Comparison of ENCODE assay signal across 8 cellular contexts in genomic region chr15:90870354-90871096, GRCh38. TPM values are rescaled to one million over a fixed set of nuclear protein-coding genes. Genes with fewer than 3 reads are reported as not detected.
A peak's percentile ranks its signal among the peaks of the same experiment; 100 is the strongest.
DNase-seq lines count a peak whose midpoint lies in the region; ATAC-seq and TF ChIP-seq lines count a peak whose summit lies in the region.

No MANE protein-coding gene starts in this region.

- DNase-seq in SJCRH30 (peak in 1 of 2 experiments; percentile 41), endodermal cell (peak; percentile 69), AML-193 (lab: John Stamatoyannopoulos, UW) (no peak), GM10248 (ENCODE audit: extremely low spot score) (no peak)

- H3K27ac Mint-ChIP-seq in endodermal cell (peak overlapping the region; percentile 69), nephron (peak overlapping the region; percentile 84 to 96 (median 96))

- H3K4me3 Mint-ChIP-seq in endodermal cell (peak overlapping the region; percentile 67), nephron (peak overlapping the region; percentile 84 to 93 (median 91))

- peak overlapping the region; percentile 72 for H3K4me3 ChIP-seq in SJCRH30
- peak overlapping the region; percentile 79 for H3K4me3 ChIP-seq in endodermal cell (ENCODE audit: low read length)

- H3K27me3 Mint-ChIP-seq in endodermal cell (ENCODE audit: insufficient read depth) (no peaks in the 10 kb centered on the region), nephron (ENCODE audit: low read depth) (peaks cover 14% of the 10 kb centered on the region)

- H3K9me3 ChIP-seq in SJCRH30 (replicated peaks) (no peaks in the 10 kb centered on the region), endodermal cell (ENCODE audit: control insufficient read depth, low read length) (no peaks in the 10 kb centered on the region)

- CTCF ChIA-PET in GM10248 (lab: Yijun Ruan, JAX) = interaction anchor here (0.8 to 2.8 kb wide), 4 partner anchors 12 to 63 kb away, joined by 3 to 14 read pairs (median 4); partner anchors contain the start of gene FES

- 53 to 56% methylated on average over 10 to 16 of the region's 16 CpGs for WGBS in endodermal cell (ENCODE audit: insufficient coverage in 1 of 2, insufficient read length in 1 of 2), 2 experiments

- H3K9ac ChIP-seq in endodermal cell (ENCODE audit: extremely low read depth, low read length, poor library complexity, severe bottlenecking) = peak overlapping the region; percentile 55

- no peak for TF ChIP-seq CTCF in endodermal cell (conservative IDR thresholded peaks at IDR 0.05)
- TF ChIP-seq CTCF in nephron (IDR thresholded peaks at IDR 0.05; ENCODE audit: unreplicated experiment in 3 of 3) = no peak
- no peak for TF ChIP-seq CTCF in GM10248 (IDR thresholded peaks at IDR 0.05; ENCODE audit: control extremely low read depth, extremely low read depth, low read depth, missing control alignments)

- H3K27ac ChIP-seq in SJCRH30 (peak overlapping the region; percentile 45), endodermal cell (ENCODE audit: low read depth, low read length) (no peak overlapping the region)

- peak; percentile 5 for ATAC-seq in GM19351 (IDR thresholded peaks at IDR 0.05; ENCODE audit: unreplicated experiment)
- no peak for ATAC-seq in HG02623 (IDR thresholded peaks at IDR 0.05; ENCODE audit: unreplicated experiment)
- ATAC-seq in HG02973 (IDR thresholded peaks at IDR 0.05; ENCODE audit: unreplicated experiment) = no peak

- H3K36me3 Mint-ChIP-seq in endodermal cell (ENCODE audit: low read depth) (no peaks in the 10 kb centered on the region), nephron (ENCODE audit: low read depth) (no peaks in the 10 kb centered on the region)

- H3K27me3 ChIP-seq in SJCRH30 (no peaks in the 10 kb centered on the region), endodermal cell (ENCODE audit: control insufficient read depth, insufficient read depth, low read length, poor library complexity, severe bottlenecking) (no peaks in the 10 kb centered on the region)

- H3K4me1 Mint-ChIP-seq in endodermal cell (peaks cover 73% of the 10 kb centered on the region), nephron (peaks cover 47% of the 10 kb centered on the region)

- POLR2A ChIA-PET in GM10248 (lab: Yijun Ruan, JAX) = no interaction called here

- H3K36me3 ChIP-seq in SJCRH30 (no peaks in the 10 kb centered on the region), endodermal cell (ENCODE audit: control insufficient read depth, insufficient read depth, low read length) (no peaks in the 10 kb centered on the region)

- H3K4me1 ChIP-seq in SJCRH30 (peaks cover 44% of the 10 kb centered on the region), endodermal cell (ENCODE audit: control insufficient read depth, insufficient read depth, low read length) (peaks cover 47% of the 10 kb centered on the region)

- H3K9me3 Mint-ChIP-seq in endodermal cell (no peaks in the 10 kb centered on the region), nephron (no peaks in the 10 kb centered on the region)

RNA-seq across cellular contexts. Expression of gene FURIN, which starts 2.1 kb away (rescaled TPM):
- 12.0 and 12.6 TPM in 2 replicates for total RNA-seq in SJCRH30 (2014; rRNA removed; shearing (Covaris generic))
- 100 to 1,000 TPM in 1 of 2 donors, 10 to 100 TPM in 1; 96.3 to 108 TPM for total RNA-seq in endodermal cell
- polyA plus RNA-seq in endodermal cell (2013, experiment 1 of 2) = 25.2 TPM
- polyA plus RNA-seq in endodermal cell (2013, experiment 2 of 2) = 29.1 TPM

RNA-seq across cellular contexts. Expression of gene FES, which starts 13.8 kb away (rescaled TPM):
- total RNA-seq in SJCRH30 (2014; rRNA removed; shearing (Covaris generic)) = 0.25 and 1.1 TPM in 2 replicates
- total RNA-seq in endodermal cell = 10 to 100 TPM; 25.9 to 29.9 TPM
- polyA plus RNA-seq in endodermal cell (2013, experiment 1 of 2) = 6.0 TPM
- polyA plus RNA-seq in endodermal cell (2013, experiment 2 of 2) = 4.3 TPM

RNA-seq across cellular contexts. Expression of gene MAN2A2, which starts 32.6 kb away (rescaled TPM):
- total RNA-seq in SJCRH30 (2014; rRNA removed; shearing (Covaris generic)) = 11.0 and 12.6 TPM in 2 replicates
- 10 to 100 TPM; 41.0 to 62.9 TPM for total RNA-seq in endodermal cell
- 43.7 TPM for polyA plus RNA-seq in endodermal cell (2013, experiment 1 of 2)
- 41.1 TPM for polyA plus RNA-seq in endodermal cell (2013, experiment 2 of 2)

Comparison
In these comparisons a context has a peak if more than half of its experiments do, and no peak if none do; other contexts are left out.
1. RNA of gene FES, which starts 13.8 kb away (total RNA-seq): 25.9 to 29.9 TPM in endodermal cell; 0.25 to 1.1 TPM in SJCRH30; every median in the first group is over 10 times any median in the second.